Comparison of ENCODE assay signal across 9 cellular contexts in the genomic region with DNA sequence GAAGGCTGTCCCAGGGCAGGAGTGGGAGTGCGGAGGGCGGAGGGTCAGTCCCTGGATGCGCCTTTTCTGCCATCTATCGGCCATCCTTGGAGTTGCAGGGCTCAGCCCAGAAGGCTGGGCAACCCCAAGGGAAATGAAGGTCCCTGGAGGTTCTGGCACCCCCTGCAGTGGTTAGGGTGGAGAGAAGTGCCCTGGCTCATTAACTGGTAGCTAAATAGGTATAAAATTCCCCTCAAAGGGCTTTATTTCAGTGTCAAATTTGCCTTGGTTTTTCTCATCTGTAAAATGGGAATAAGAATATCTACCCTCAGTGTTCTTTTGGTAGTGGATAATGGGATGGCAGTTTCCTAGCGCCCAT. TPM values are rescaled to one million over a fixed set of nuclear protein-coding genes. Genes with fewer than 3 reads are reported as not detected.
DNase-seq lines count a peak whose midpoint lies in the region; ATAC-seq, FAIRE-seq and TF ChIP-seq lines count a peak whose summit lies in the region.
"Had no signal": no experiment of that assay in that cellular context is flagged by ENCODE, and none has a peak within 500 bp of the region (broad histone marks: within the 10 kb centered on the region; RNA-seq: fewer than 3 reads in every experiment).

No MANE protein-coding gene starts in this region.

- TF ChIP-seq POLR2A in breast epithelium (IDR thresholded peaks at IDR 0.05): no peak

- H3K27me3 ChIP-seq in DND-41 (ENCODE audit: insufficient read depth, low read length, poor library complexity): no peaks in the 10 kb centered on the region
- no peaks in the 10 kb centered on the region for H3K27me3 ChIP-seq in breast epithelium

- peak; percentile 96 for ATAC-seq in DND-41 (ENCODE audit: insufficient read depth, low read depth)
- no peak for ATAC-seq in HG03095 (IDR thresholded peaks at IDR 0.05; ENCODE audit: unreplicated experiment)

- H3K4me2 ChIP-seq in DND-41 (ENCODE audit: insufficient read depth, low read length): no peak overlapping the region

- H3K9ac ChIP-seq in DND-41 (ENCODE audit: low read depth, low read length) (no peak overlapping the region), kidney (ENCODE audit: low read length in 2 of 2) (no peak overlapping the region)

- no peak overlapping the region for H2AFZ ChIP-seq in DND-41 (ENCODE audit: low read depth, low read length)

- H3K27ac ChIP-seq in DND-41 (ENCODE audit: low read length) (no peak overlapping the region), breast epithelium (no peak overlapping the region), kidney (ENCODE audit: low read depth in 2 of 2, low read length in 2 of 2) (no peak overlapping the region)
- H3K27ac ChIP-seq: epithelial cell of prostate had no signal

- no peaks in the 10 kb centered on the region for H4K20me1 ChIP-seq in DND-41 (ENCODE audit: insufficient read depth, low read length)

- H3K4me1 ChIP-seq in DND-41 (ENCODE audit: insufficient read depth, low read length): no peaks in the 10 kb centered on the region
- no peaks in the 10 kb centered on the region for H3K4me1 ChIP-seq in breast epithelium
- H3K4me1 ChIP-seq in kidney (ENCODE audit: control insufficient read depth in 1 of 2, insufficient read depth in 1 of 2, low read depth in 1 of 2, low read length in 2 of 2): peaks cover 0 to 3% of the 10 kb centered on the region in 2 donors

- FAIRE-seq in kidney (lab: Jason Lieb, UNC): peak; percentile 23

- TF ChIP-seq CTCF in DND-41 (IDR thresholded peaks at IDR 0.05; ENCODE audit: borderline replicate concordance, extremely low read depth, low read length, poor library complexity, severe bottlenecking) (peak; percentile 95), WI38 (IDR thresholded peaks at IDR 0.05; ENCODE audit: low read depth, low read length) (peak; percentile 99), breast epithelium (IDR thresholded peaks at IDR 0.05) (peak; percentile 87 to 92 (median 88)), kidney (IDR thresholded peaks at IDR 0.05; ENCODE audit: borderline replicate concordance, extremely low read depth, insufficient read depth) (peak; percentile 96)

- H3K79me2 ChIP-seq in DND-41 (ENCODE audit: insufficient read depth, low read length): no peaks in the 10 kb centered on the region

- DNase-seq in DND-41: peak; percentile 78
- peak; percentile 53 for DNase-seq in H4 (ENCODE audit: low spot score)
- peak; percentile 38 for DNase-seq in NCI-H2029 (lab: John Stamatoyannopoulos, UW)
- DNase-seq in breast epithelium (ENCODE audit: low spot score in 2 of 2): peak; percentile 48 to 72
- peak; percentile 86 for DNase-seq in kidney
- peak; percentile 76 for DNase-seq in stimulated activated CD4-positive, alpha-beta T cell treated with anti-CD3 and anti-CD28 coated beads, Interleukin-4, amount 100 ng/mL, for 1 hour

- H3K36me3 ChIP-seq in DND-41 (ENCODE audit: insufficient read depth, low read length) (no peaks in the 10 kb centered on the region), breast epithelium (no peaks in the 10 kb centered on the region), kidney (ENCODE audit: control insufficient read depth in 1 of 2, insufficient read depth in 2 of 2, low read length in 2 of 2) (no peaks in the 10 kb centered on the region)

- intact Hi-C loops in breast epithelium (cut with DNase I; ENCODE audit: low total_unique reads) (no loop called here), kidney (cut with DNase I) (no loop called here)

- H3K4me3 ChIP-seq in DND-41 (ENCODE audit: low read depth in 1 of 2, low read length in 2 of 2): no peak overlapping the region
- H3K4me3 ChIP-seq in WI38 (ENCODE audit: low read depth, low read length): no peak overlapping the region
- no peak overlapping the region for H3K4me3 ChIP-seq in breast epithelium
- no peak overlapping the region for H3K4me3 ChIP-seq in kidney (ENCODE audit: low read length in 2 of 2)

- H3K9me3 ChIP-seq in DND-41 (ENCODE audit: insufficient read depth, low read length, severe bottlenecking): no peaks in the 10 kb centered on the region
- H3K9me3 ChIP-seq in breast epithelium: no peaks in the 10 kb centered on the region
- no peaks in the 10 kb centered on the region for H3K9me3 ChIP-seq in kidney (ENCODE audit: control insufficient read depth in 1 of 2, low read length in 2 of 2)

RNA-seq across cellular contexts. Expression of a gene that starts 22.4 kb away (rescaled TPM):
- 20.0 and 24.9 TPM in 2 replicates for total RNA-seq in H4 (2014; rRNA removed; shearing (Covaris generic))
- total RNA-seq in breast epithelium (10 to 100 TPM; 11.5 to 16.5 (median 14.7) TPM), kidney (19.4 TPM)
- polyA plus RNA-seq in kidney (ENCODE audit: insufficient read depth, low read depth, low replicate concordance): 31.6 TPM

RNA-seq across cellular contexts. Expression of a gene that starts 30.4 kb away (rescaled TPM):
- 145 and 203 TPM in 2 replicates for total RNA-seq in H4 (2014; rRNA removed; shearing (Covaris generic))
- total RNA-seq in breast epithelium (100 to 1,000 TPM; 145 to 238 (median 172) TPM), kidney (150 TPM)
- polyA plus RNA-seq in kidney (ENCODE audit: insufficient read depth, low read depth, low replicate concordance): 54.3 TPM

RNA-seq across cellular contexts. Expression of a gene that starts 53.9 kb away (rescaled TPM):
- 2.9 and 3.6 TPM in 2 replicates for total RNA-seq in H4 (2014; rRNA removed; shearing (Covaris generic))
- 1 to 10 TPM in 1 of 3 donors, under 1 TPM in 2; 0.16 to 2.0 (median 0.73) TPM for total RNA-seq in breast epithelium
- 0.13 TPM for total RNA-seq in kidney
- 0.11 TPM for polyA plus RNA-seq in kidney (ENCODE audit: insufficient read depth, low read depth, low replicate concordance)
